10 cellular contexts compared by ENCODE assay signal in the genomic region with DNA sequence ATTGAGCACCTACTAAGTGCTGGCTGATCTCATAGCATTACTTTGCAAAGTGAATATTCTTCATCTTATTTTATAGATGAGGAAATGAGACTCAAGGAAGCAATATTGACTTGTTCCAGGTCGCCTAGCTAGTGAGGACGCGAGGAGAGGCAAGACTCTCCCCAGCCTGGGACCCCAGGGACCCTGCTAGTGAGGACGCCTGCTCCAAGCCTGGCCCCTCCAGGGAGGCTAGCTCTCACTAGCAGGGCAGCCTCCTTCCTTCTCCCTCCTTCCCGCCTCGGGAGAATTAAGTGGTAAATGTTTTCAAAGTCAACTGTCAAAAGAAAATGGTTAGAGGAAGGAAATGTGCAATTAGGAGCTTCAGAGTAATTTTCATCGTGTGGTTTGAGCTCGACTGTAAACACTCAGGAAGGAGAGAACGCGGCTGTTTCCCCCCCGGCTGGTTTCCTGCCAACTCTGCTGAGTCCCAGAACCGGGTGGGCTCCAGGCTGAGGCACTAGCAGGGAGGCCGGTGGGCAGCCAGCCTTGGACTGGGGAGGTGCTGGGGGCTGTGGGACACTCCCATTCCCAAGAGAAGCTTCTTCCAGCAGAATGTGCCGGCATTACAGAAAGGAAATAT. TPM values are rescaled to one million over a fixed set of nuclear protein-coding genes. Genes with fewer than 3 reads are reported as not detected.
DNase-seq lines count a peak whose midpoint lies in the region; ATAC-seq, FAIRE-seq and TF ChIP-seq lines count a peak whose summit lies in the region.
"Had no signal": no experiment of that assay in that cellular context is flagged by ENCODE, and none has a peak within 500 bp of the region (broad histone marks: within the 10 kb centered on the region; RNA-seq: fewer than 3 reads in every experiment).

No MANE protein-coding gene starts in this region.

- peak overlapping the region; percentile 54 for H3K4me3 Mint-ChIP-seq in activated CD4-positive, alpha-beta T cell treated with anti-CD3 and anti-CD28 coated beads, Interleukin-2, amount 10 ng/mL, durations not matched to agents 24 days and 14 days
- H3K4me3 Mint-ChIP-seq in MCF 10A (ENCODE audit: unreplicated experiment) (no peak overlapping the region), glutamatergic neuron (ENCODE audit: unreplicated experiment) (no peak overlapping the region)

- no peak overlapping the region; the same call in 1 of the 2 replicates for H2AFZ ChIP-seq in GM12878 (ENCODE audit: control insufficient read depth, low read depth, low read length)

- in situ Hi-C loops in Panc1 (cut with HindIII; ENCODE audit: low pct_unique_long_range_greater_than_20kb, low sequenced_read_pairs) (no loop called here), GM12878 (cut with MboI) (no loop called here)

- POLR2A ChIA-PET in Panc1 (lab: Charles Lee): no interaction called here
- POLR2A ChIA-PET in GM12878 (lab: Charles Lee): interaction anchor here (0.7 to 1.9 kb wide), 2 partner anchors 13 to 15 kb away, joined by 5 to 9 read pairs; no protein-coding TSS in a partner anchor
- POLR2A ChIA-PET in MCF 10A (lab: Yijun Ruan, JAX): interaction anchor here (1.2 kb wide), 1 partner anchor 95 kb away, joined by 3 read pairs; no protein-coding TSS in a partner anchor

- ATAC-seq in Panc1: no peak
- peak; percentile 35 for ATAC-seq in GM12878
- ATAC-seq in GM18502 (IDR thresholded peaks at IDR 0.05; ENCODE audit: poor library complexity, unreplicated experiment): no peak
- ATAC-seq: A549 had no signal

- H3K27ac ChIP-seq in Panc1 (ENCODE audit: low read length): peak overlapping the region; percentile 70
- H3K27ac ChIP-seq in GM12878 (ENCODE audit: control insufficient read depth, insufficient read depth): no peak overlapping the region
- peak overlapping the region; percentile 38 to 70 for H3K27ac ChIP-seq in small intestine (ENCODE audit: low read depth in 1 of 2, low read length in 1 of 2)

- SMC1A ChIA-PET in GM12878 (lab: Charles Lee; ENCODE audit: uncharacterized antibody, unreplicated experiment): interaction anchor here (0.9 to 2.4 kb wide), 9 partner anchors 12 to 98 kb away, joined by 3 to 31 read pairs (median 3); no protein-coding TSS in a partner anchor

- peak overlapping the region; percentile 38; the same call in 1 of the 2 replicates for H3K4me2 ChIP-seq in GM12878 (ENCODE audit: control insufficient read depth, insufficient read depth)
- H3K4me2 ChIP-seq: A549 had no signal

- RAD21 ChIA-PET in GM12878 (lab: Charles Lee; ENCODE audit: unreplicated experiment): interaction anchor here (1.4 to 3.2 kb wide), 5 partner anchors 12 to 99 kb away, joined by 3 to 22 read pairs (median 4); no protein-coding TSS in a partner anchor

- DNase-seq in activated CD4-positive, alpha-beta T cell treated with anti-CD3 and anti-CD28 coated beads, Interleukin-2, amount 10 ng/mL, durations not matched to agents 24 days and 14 days: peak; percentile 75
- DNase-seq in activated CD4-positive, alpha-beta T cell treated with anti-CD3 and anti-CD28 coated beads, Interleukin-2, amount 50 U/mL, for 1 hour: no peak
- DNase-seq in Panc1 (ENCODE audit: low read depth, low spot score): no peak
- DNase-seq in GM12878 (ENCODE audit: low read depth, low spot score): no peak
- peak; percentile 30 for DNase-seq in small intestine
- DNase-seq in MCF 10A (ENCODE audit: unreplicated experiment): no peak
- DNase-seq in glutamatergic neuron: no peak

- no peaks in the 10 kb centered on the region for H3K79me2 ChIP-seq in GM12878 (ENCODE audit: control insufficient read depth, insufficient read depth, low read length)

- H3K4me1 ChIP-seq in Panc1 (ENCODE audit: control insufficient read depth, insufficient read depth, low read length): peaks cover 46% of the 10 kb centered on the region
- peaks cover 14% of the 10 kb centered on the region for H3K4me1 ChIP-seq in GM12878 (ENCODE audit: control insufficient read depth, insufficient read depth, low read length)
- H3K4me1 ChIP-seq in small intestine (ENCODE audit: control insufficient read depth in 2 of 2, insufficient read depth in 1 of 2, low read depth in 1 of 2, low read length in 1 of 2): no peaks in the 10 kb centered on the region

- FAIRE-seq in GM12878 (lab: Jason Lieb, UNC) (no peak), small intestine (lab: Jason Lieb, UNC) (no peak)
- FAIRE-seq: A549, H1 had no signal

- H3K9me3 ChIP-seq in Panc1 (ENCODE audit: control insufficient read depth, insufficient read depth, low read depth, low read length) (no peaks in the 10 kb centered on the region), GM12878 (replicated peaks; ENCODE audit: control insufficient read depth, insufficient read depth, low read length) (no peaks in the 10 kb centered on the region; the same call in 2 of the 3 replicates), small intestine (ENCODE audit: control insufficient read depth, low read depth) (no peaks in the 10 kb centered on the region)
- H3K9me3 ChIP-seq: A549 had no signal

- BruUV-seq in Panc1 (replicated peaks; lab: Mats Ljungman, UMichigan) (no TSS peak), GM12878 (replicated peaks; lab: Mats Ljungman, UMichigan) (no TSS peak), MCF 10A (replicated peaks; lab: Mats Ljungman, UMichigan) (no TSS peak)

- no peak for TF ChIP-seq RAD21 in GM12878 (IDR thresholded peaks at IDR 0.05; ENCODE audit: insufficient read depth, low read depth, low read length)

- no peak for TF ChIP-seq POLR2A in GM12878 (IDR thresholded peaks at IDR 0.05; ENCODE audit: low read depth, low read length)

- CTCF ChIA-PET in Panc1 (lab: Charles Lee) (interaction anchor here (1.1 kb wide), 1 partner anchor 19 kb away, joined by 4 read pairs; no protein-coding TSS in a partner anchor), GM12878 (lab: Yijun Ruan, JAX) (interaction anchor here (1.0 to 1.4 kb wide), 5 partner anchors 9 to 359 kb away, joined by 3 to 7 read pairs (median 4); no protein-coding TSS in a partner anchor), MCF 10A (lab: Yijun Ruan, JAX) (no interaction called here)

- H3K27me3 ChIP-seq in Panc1 (ENCODE audit: control insufficient read depth, insufficient read depth, low read length) (no peaks in the 10 kb centered on the region), GM12878 (replicated peaks in 1 of 2; ENCODE audit: control insufficient read depth in 2 of 2, insufficient read depth in 2 of 2, low read length in 1 of 2) (no peaks in the 10 kb centered on the region; a peak in 1 of 4 replicates), small intestine (ENCODE audit: control insufficient read depth in 2 of 2, insufficient read depth in 2 of 2, low read length in 2 of 2) (no peaks in the 10 kb centered on the region)

- no peaks in the 10 kb centered on the region for H3K27me3 Mint-ChIP-seq in activated CD4-positive, alpha-beta T cell treated with anti-CD3 and anti-CD28 coated beads, Interleukin-2, amount 10 ng/mL, durations not matched to agents 24 days and 14 days
- no peaks in the 10 kb centered on the region for H3K27me3 Mint-ChIP-seq in MCF 10A (ENCODE audit: insufficient read depth, unreplicated experiment)
- H3K27me3 Mint-ChIP-seq in glutamatergic neuron (ENCODE audit: unreplicated experiment): no peaks in the 10 kb centered on the region

- H3K36me3 ChIP-seq in Panc1 (ENCODE audit: control insufficient read depth, insufficient read depth, low read length): no peaks in the 10 kb centered on the region
- no peaks in the 10 kb centered on the region for H3K36me3 ChIP-seq in GM12878 (ENCODE audit: control insufficient read depth in 2 of 2, insufficient read depth in 2 of 2, low read length in 1 of 2)
- no peaks in the 10 kb centered on the region for H3K36me3 ChIP-seq in small intestine (ENCODE audit: control insufficient read depth in 2 of 2, insufficient read depth in 2 of 2, low read length in 2 of 2)

- TF ChIP-seq CTCF in Panc1 (IDR thresholded peaks at IDR 0.05) (no peak), GM12878 (IDR thresholded peaks at IDR 0.05 in 2 of 3, conservative IDR thresholded peaks at IDR 0.05 in 1 of 3; ENCODE audit: control insufficient read depth in 2 of 3, extremely low read depth in 1 of 3, insufficient read depth in 1 of 3, low read depth in 3 of 3, low read length in 3 of 3) (no peak), MCF 10A (IDR thresholded peaks at IDR 0.05; ENCODE audit: unreplicated experiment) (no peak), glutamatergic neuron (IDR thresholded peaks at IDR 0.05; ENCODE audit: partially characterized antibody, unreplicated experiment) (no peak)

- H3K27ac Mint-ChIP-seq in activated CD4-positive, alpha-beta T cell treated with anti-CD3 and anti-CD28 coated beads, Interleukin-2, amount 10 ng/mL, durations not matched to agents 24 days and 14 days: peak overlapping the region; percentile 83
- H3K27ac Mint-ChIP-seq in MCF 10A (ENCODE audit: low read depth, unreplicated experiment) (no peak overlapping the region), glutamatergic neuron (ENCODE audit: unreplicated experiment) (no peak overlapping the region)

- no peaks in the 10 kb centered on the region for H3K36me3 Mint-ChIP-seq in activated CD4-positive, alpha-beta T cell treated with anti-CD3 and anti-CD28 coated beads, Interleukin-2, amount 10 ng/mL, durations not matched to agents 24 days and 14 days (ENCODE audit: low read depth)
- no peaks in the 10 kb centered on the region for H3K36me3 Mint-ChIP-seq in MCF 10A (ENCODE audit: insufficient read depth, unreplicated experiment)
- no peaks in the 10 kb centered on the region for H3K36me3 Mint-ChIP-seq in glutamatergic neuron (ENCODE audit: unreplicated experiment)

- no peaks in the 10 kb centered on the region for H4K20me1 ChIP-seq in GM12878 (ENCODE audit: control insufficient read depth, insufficient read depth)

- H3K9ac ChIP-seq in GM12878 (ENCODE audit: control insufficient read depth, insufficient read depth, low read length): no peak overlapping the region

- intact Hi-C loops in activated CD4-positive, alpha-beta T cell treated with anti-CD3 and anti-CD28 coated beads, Interleukin-2, amount 10 ng/mL, durations not matched to agents 24 days and 14 days (cut with micrococcal nuclease): loop anchor here (1.0 to 2.0 kb wide), 2 partner anchors 15 to 25 kb away; no protein-coding TSS in a partner anchor
- intact Hi-C loops in Panc1 (cut with micrococcal nuclease; ENCODE audit: unreplicated experiment) (no loop called here), GM12878 (cut with micrococcal nuclease; ENCODE audit: unreplicated experiment) (no loop called here), MCF 10A (cut with micrococcal nuclease) (no loop called here)

- no peaks in the 10 kb centered on the region for H3K9me3 Mint-ChIP-seq in activated CD4-positive, alpha-beta T cell treated with anti-CD3 and anti-CD28 coated beads, Interleukin-2, amount 10 ng/mL, durations not matched to agents 24 days and 14 days
- no peaks in the 10 kb centered on the region for H3K9me3 Mint-ChIP-seq in MCF 10A (ENCODE audit: unreplicated experiment)
- no peaks in the 10 kb centered on the region for H3K9me3 Mint-ChIP-seq in glutamatergic neuron (ENCODE audit: unreplicated experiment)

- no peak for TF ChIP-seq EP300 in GM12878 (IDR thresholded peaks at IDR 0.05; ENCODE audit: borderline replicate concordance in 1 of 2, control insufficient read depth in 1 of 2, low read depth in 2 of 2, low read length in 2 of 2)

- H3K4me3 ChIP-seq in Panc1 (ENCODE audit: low read depth in 2 of 2, low read length in 2 of 2) (no peak overlapping the region), GM12878 (no peak overlapping the region), small intestine (ENCODE audit: low read depth in 1 of 2, low read length in 2 of 2) (no peak overlapping the region)
- H3K4me3 ChIP-seq: A549 had no signal

- 14% methylated on average over 14 of the region's 14 CpGs for WGBS in GM12878 (ENCODE audit: insufficient coverage, insufficient replicate concordance, low lambda C conversion rate, missing lambda C conversion rate)
- 39 to 63% (median 54%) methylated on average over 13 to 14 of the region's 14 CpGs for WGBS in small intestine, 3 donors

- peaks cover 36% of the 10 kb centered on the region for H3K4me1 Mint-ChIP-seq in activated CD4-positive, alpha-beta T cell treated with anti-CD3 and anti-CD28 coated beads, Interleukin-2, amount 10 ng/mL, durations not matched to agents 24 days and 14 days
- H3K4me1 Mint-ChIP-seq in MCF 10A (ENCODE audit: insufficient read depth, unreplicated experiment) (no peaks in the 10 kb centered on the region), glutamatergic neuron (ENCODE audit: low read depth, unreplicated experiment) (no peaks in the 10 kb centered on the region)

RNA-seq across cellular contexts. Expression of a gene that starts 17.9 kb away (rescaled TPM):
- total RNA-seq in activated CD4-positive, alpha-beta T cell treated with anti-CD3 and anti-CD28 coated beads, Interleukin-2, amount 10 ng/mL, durations not matched to agents 24 days and 14 days: 0.21 and 0.83 TPM in 2 replicates
- 69.8 TPM for total RNA-seq in Panc1 (2021; ENCODE audit: unreplicated experiment)
- polyA plus RNA-seq in Panc1 (2012; ENCODE audit: insufficient read length): 49.0 TPM
- 0.63 and 2.6 TPM in 2 replicates for total RNA-seq in GM12878 (2013; cell fraction: nucleolus; rRNA removed)
- 0.40 TPM in 1 of 2 replicates, not detected in the other for total RNA-seq in GM12878 (2014; rRNA removed)
- 0.13 TPM in 1 of 2 replicates, not detected in the other for total RNA-seq in GM12878 (2014; rRNA removed; fragmentation: Illumina TruSeq; extraction: Trizol)
- total RNA-seq in GM12878 (2021): 0.18 and 0.53 TPM in 2 replicates
- polyA plus RNA-seq in GM12878 (2011; ENCODE audit: low read depth): 0.10 TPM
- 0.26 and 0.72 TPM in 2 replicates for polyA plus RNA-seq in GM12878 (2011; rRNA removed)
- 0.30 and 0.33 TPM in 2 replicates for polyA plus RNA-seq in GM12878 (2011; cell fraction: cytosol; rRNA removed)
- polyA plus RNA-seq in GM12878 (2011; cell fraction: nucleus; rRNA removed): 0.44 and 0.73 TPM in 2 replicates
- 0.52 and 0.55 TPM in 2 replicates for polyA plus RNA-seq in GM12878 (2012)
- 0.40 and 0.51 TPM in 2 replicates for polyA plus RNA-seq in GM12878 (2014; fragmentation: Illumina TruSeq; extraction: Trizol)
- under 1 TPM in 1 of 2 experiments, not detected in 1; 0.05 TPM for polyA plus RNA-seq in GM12878 (2014; fragmentation: Nextera tagmentation; extraction: Ambion mirVana)
- polyA plus RNA-seq in GM12878 (2014; rRNA removed): 0.19 and 0.29 TPM in 2 replicates
- not detected for polyA plus RNA-seq in GM12878 (2016; fragmentation: Nextera tagmentation; extraction: Ambion mirVana)
- polyA minus RNA-seq in GM12878 (2011; rRNA and poly(A)+ RNA removed): 0.22 and 0.57 TPM in 2 replicates
- polyA minus RNA-seq in GM12878 (2011; cell fraction: cytosol; rRNA and poly(A)+ RNA removed): not detected in 2 replicates
- polyA minus RNA-seq in GM12878 (2011; cell fraction: nucleus; rRNA and poly(A)+ RNA removed): 0.73 TPM in 1 of 2 replicates, not detected in the other
- 1 to 10 TPM in 2 of 3 donors, under 1 TPM in 1; 0.67 to 3.6 (median 2.4) TPM for polyA plus RNA-seq in small intestine
- 0.49 TPM in 1 of 2 replicates, not detected in the other for total RNA-seq in MCF 10A (2022)
- total RNA-seq in glutamatergic neuron (ENCODE audit: unreplicated experiment): not detected

Comparison
In these comparisons a context has a peak if more than half of its experiments do, and no peak if none do; other contexts are left out.
1. DNase-seq: peak in activated CD4-positive, alpha-beta T cell treated with anti-CD3 and anti-CD28 coated beads, Interleukin-2, amount 10 ng/mL, durations not matched to agents 24 days and 14 days (single experiment) and small intestine (single experiment); none in activated CD4-positive, alpha-beta T cell treated with anti-CD3 and anti-CD28 coated beads, Interleukin-2, amount 50 U/mL, for 1 hour (single experiment), Panc1 (single experiment), GM12878 (single experiment), MCF 10A (single experiment) and glutamatergic neuron (single experiment).
2. RNA of a gene that starts 17.9 kb away (total RNA-seq): 69.8 TPM in Panc1 (single experiment); 0.21 to 0.83 TPM in activated CD4-positive, alpha-beta T cell treated with anti-CD3 and anti-CD28 coated beads, Interleukin-2, amount 10 ng/mL, durations not matched to agents 24 days and 14 days, 0.13 to 2.6 TPM in GM12878, 0.49 TPM in MCF 10A and not detected in glutamatergic neuron (single experiment); every median in the first group is over 10 times any median in the second.